In genomic region chrX:103687696-103688191, GRCh38 we compare ENCODE assay signal across 8 cellular contexts. TPM values are rescaled to one million over a fixed set of nuclear protein-coding genes. Genes with fewer than 3 reads are reported as not detected.
DNase-seq lines count a peak whose midpoint lies in the region; ATAC-seq and TF ChIP-seq lines count a peak whose summit lies in the region.

No MANE protein-coding gene starts in this region.

- H3F3A ChIP-seq in neural cell (ENCODE audit: insufficient read depth, low read length, poor library complexity, severe bottlenecking), result no peaks in the 10 kb centered on the region

- H3K79me2 ChIP-seq in neural cell (replicated peaks; ENCODE audit: insufficient read depth, low read length), result peaks cover 29% of the 10 kb centered on the region

- no peaks in the 10 kb centered on the region for H3K27me3 ChIP-seq in neural cell (ENCODE audit: insufficient read depth, low read depth, low read length)

- in situ Hi-C loops in Caki2 (cut with HindIII; ENCODE audit: low pct_unique_long_range_greater_than_20kb, low sequenced_read_pairs), result no loop called here

- no peak for ATAC-seq in GM18498 (IDR thresholded peaks at IDR 0.05; ENCODE audit: unreplicated experiment)

- H3K4me2 ChIP-seq in neural cell (ENCODE audit: low read length), result peak overlapping the region; percentile 48

- H3K9me2 ChIP-seq in neural cell (ENCODE audit: insufficient read depth, low read length), result no peaks in the 10 kb centered on the region

- DNase-seq in Caki2 (ENCODE audit: low read depth) (peak; percentile 72), KG1 (lab: John Stamatoyannopoulos, UW) (peak; percentile 9), fibroblast of villous mesenchyme (ENCODE audit: low read depth) (peak; percentile 77)
- peak; percentile 7 to 14 for DNase-seq in activated T-helper 1 cell treated with anti-CD3 and anti-CD28 coated beads, Interleukin-2, amount 50 U/mL, for 16 hours (ENCODE audit: low read depth in 1 of 2, low spot score in 1 of 2)

- H3K9ac ChIP-seq in neural cell (ENCODE audit: low read length), result peak overlapping the region; percentile 86

- TF ChIP-seq CTCF in fibroblast of villous mesenchyme (IDR thresholded peaks at IDR 0.05; ENCODE audit: insufficient read depth, low read depth, low read length) (peak; percentile 59), neural cell (IDR thresholded peaks at IDR 0.05; ENCODE audit: poor library complexity, severe bottlenecking) (peak; percentile 84)

- H3K4me3 ChIP-seq in fibroblast of villous mesenchyme (ENCODE audit: low read depth, low read length), result peak overlapping the region; percentile 87
- peak overlapping the region; percentile 73 for H3K4me3 ChIP-seq in neural cell (ENCODE audit: low read length)

- no peaks in the 10 kb centered on the region for H3K9me3 ChIP-seq in neural cell (ENCODE audit: low read length)

- TF ChIP-seq RAD21 in neural cell (conservative IDR thresholded peaks at IDR 0.05), result peak; percentile 82

- peak; percentile 14 for TF ChIP-seq EP300 in neural cell (conservative IDR thresholded peaks at IDR 0.05; ENCODE audit: poor library complexity, severe bottlenecking)

- H3K27ac ChIP-seq in neural cell (ENCODE audit: low read length), result peak overlapping the region; percentile 96
- peak overlapping the region; percentile 99 for H3K27ac ChIP-seq in temporal lobe (ENCODE audit: low read depth, low read length)

- H4K20me1 ChIP-seq in neural cell (ENCODE audit: insufficient read depth), result no peaks in the 10 kb centered on the region

- H2AFZ ChIP-seq in neural cell (ENCODE audit: low read depth, low read length), result peak overlapping the region; percentile 56

- no peaks in the 10 kb centered on the region for H3K36me3 ChIP-seq in neural cell (ENCODE audit: insufficient read depth, low read length)

TF ChIP-seq in PFSK-1, 5 proteins besides CTCF, POLR2A, EP300 and RAD21:
- TF ChIP-seq SIN3A (IDR thresholded peaks at IDR 0.05; ENCODE audit: borderline replicate concordance, insufficient read depth, low read length), result no peak
- TF ChIP-seq POLR2AphosphoS5 (IDR thresholded peaks at IDR 0.05; ENCODE audit: low read depth, low read length), result peak; percentile 43
- no peak for TF ChIP-seq REST (IDR thresholded peaks at IDR 0.05; ENCODE audit: insufficient read depth in 1 of 2, low read depth in 2 of 2, low read length in 2 of 2)

TF ChIP-seq in neural cell, 6 proteins besides CTCF, POLR2A, EP300 and RAD21:
- TF ChIP-seq SMC3 (conservative IDR thresholded peaks at IDR 0.05; ENCODE audit: poor library complexity) (peak; percentile 79), POLR2AphosphoS5 (IDR thresholded peaks at IDR 0.05) (peak; percentile 75), REST (IDR thresholded peaks at IDR 0.05; ENCODE audit: borderline replicate concordance) (peak; percentile 45), TAF1 (IDR thresholded peaks at IDR 0.05; ENCODE audit: low read depth) (peak; percentile 5), EZH2 (IDR thresholded peaks at IDR 0.05; ENCODE audit: borderline replicate concordance, insufficient read depth, low read length, poor library complexity, severe bottlenecking) (no peak), MXI1 (conservative IDR thresholded peaks at IDR 0.05; ENCODE audit: poor library complexity, severe bottlenecking) (no peak)

RNA-seq across cellular contexts. Expression of gene MORF4L2, which starts 1.2 kb away (rescaled TPM):
- 831 and 930 TPM in 2 replicates for total RNA-seq in Caki2 (2014; rRNA removed; shearing (Covaris generic); ENCODE audit: low replicate concordance)
- 149 TPM for polyA plus RNA-seq in PFSK-1 (2012; ENCODE audit: insufficient read length, low read depth)
- 933 and 1,365 TPM in 2 replicates for total RNA-seq in fibroblast of villous mesenchyme
- 1,340 and 1,433 TPM in 2 replicates for polyA plus RNA-seq in neural cell
- polyA minus RNA-seq in neural cell, result 568 and 684 TPM in 2 replicates
- 233 TPM for total RNA-seq in temporal lobe

RNA-seq across cellular contexts. Expression of gene TMEM31, which starts 23.0 kb away (rescaled TPM):
- total RNA-seq in Caki2 (2014; rRNA removed; shearing (Covaris generic); ENCODE audit: low replicate concordance), result not detected in 2 replicates
- polyA plus RNA-seq in PFSK-1 (2012; ENCODE audit: insufficient read length, low read depth), result 0.51 TPM
- total RNA-seq in fibroblast of villous mesenchyme (0.32 TPM in 1 of 2 replicates, not detected in the other), temporal lobe (not detected)
- 1.0 and 1.6 TPM in 2 replicates for polyA plus RNA-seq in neural cell
- not detected in 2 replicates for polyA minus RNA-seq in neural cell

RNA-seq across cellular contexts. Expression of gene TCEAL1, which starts 59.0 kb away (rescaled TPM):
- 18.4 and 18.9 TPM in 2 replicates for total RNA-seq in Caki2 (2014; rRNA removed; shearing (Covaris generic); ENCODE audit: low replicate concordance)
- polyA plus RNA-seq in PFSK-1 (2012; ENCODE audit: insufficient read length, low read depth), result 5.4 TPM
- total RNA-seq in fibroblast of villous mesenchyme (30.9 and 44.5 TPM in 2 replicates), temporal lobe (36.9 TPM)
- polyA plus RNA-seq in neural cell, result 89.4 and 101 TPM in 2 replicates
- 33.8 and 35.1 TPM in 2 replicates for polyA minus RNA-seq in neural cell

Comparison
In these comparisons a context has a peak if more than half of its experiments do, and no peak if none do; other contexts are left out.
1. DNase-seq: peak in every context shown above with its lines; median percentile 77 in fibroblast of villous mesenchyme; 72 in Caki2; 10 in activated T-helper 1 cell treated with anti-CD3 and anti-CD28 coated beads, Interleukin-2, amount 50 U/mL, for 16 hours; 9 in KG1.